In genomic region chr18:52694804-52695203, GRCh38 we compare ENCODE assay signal across 11 cellular contexts.
A peak's percentile ranks its signal among the peaks of the same experiment; 100 is the strongest.
DNase-seq lines count a peak whose midpoint lies in the region; ATAC-seq and TF ChIP-seq lines count a peak whose summit lies in the region.
"Had no signal": no experiment of that assay in that cellular context is flagged by ENCODE, and none has a peak within 500 bp of the region (broad histone marks: within the 10 kb centered on the region; RNA-seq: fewer than 3 reads in every experiment).

No MANE protein-coding gene starts in this region.

- WGBS in liver: 64% methylated on average over 1 of the region's 1 CpG
- 70 to 80% (median 74%) methylated on average over 1 of the region's 1 CpG for WGBS in heart left ventricle, 4 donors

- peak; percentile 13 to 37 for TF ChIP-seq RAD21 in liver (IDR thresholded peaks at IDR 0.05)

- DNase-seq in BJ (ENCODE audit: low read depth) (no peak), GM20000 (ENCODE audit: low spot score) (peak; percentile 7), WERI-Rb-1 (peak; percentile 56), lower lobe of right lung (no peak), heart left ventricle (no peak)
- DNase-seq in stimulated activated CD4-positive, alpha-beta T cell treated with anti-CD3 and anti-CD28 coated beads, Interleukin-4, amount 100 ng/mL, for 4 hours: no peak
- DNase-seq: activated gamma-delta T cell had no signal

- intact Hi-C loops in lower lobe of right lung (cut with DNase I) (loop anchor here (10.0 kb wide), 1 partner anchor 80 kb away; no protein-coding TSS in a partner anchor), heart left ventricle (cut with DNase I) (no loop called here)

- no peaks in the 10 kb centered on the region for H3K27me3 ChIP-seq in BJ (ENCODE audit: control insufficient read depth, insufficient read depth, low read length)
- H3K27me3 ChIP-seq in WERI-Rb-1 (ENCODE audit: insufficient read depth, low read depth, severe bottlenecking): no peaks in the 10 kb centered on the region
- H3K27me3 ChIP-seq in liver (ENCODE audit: control insufficient read depth in 4 of 4, insufficient read depth in 4 of 4, low read length in 3 of 4): peaks cover 0 to 8% (median 0%) of the 10 kb centered on the region in 4 donors
- H3K27me3 ChIP-seq in lower lobe of right lung (ENCODE audit: low read depth): no peaks in the 10 kb centered on the region
- H3K27me3 ChIP-seq in heart left ventricle: no peaks in the 10 kb centered on the region

- CTCF ChIA-PET in BJ (lab: Yijun Ruan, JAX): no interaction called here

- H3K9me3 ChIP-seq in WERI-Rb-1 (ENCODE audit: severe bottlenecking) (no peaks in the 10 kb centered on the region), liver (ENCODE audit: control insufficient read depth in 4 of 4, low read length in 3 of 4) (no peaks in the 10 kb centered on the region), lower lobe of right lung (no peaks in the 10 kb centered on the region), heart left ventricle (peaks cover 0 to 3% (median 0%) of the 10 kb centered on the region in 12 donors)

- H3K36me3 ChIP-seq in BJ (ENCODE audit: control insufficient read depth, insufficient read depth, low read length): no peaks in the 10 kb centered on the region
- H3K36me3 ChIP-seq in WERI-Rb-1: no peaks in the 10 kb centered on the region
- no peaks in the 10 kb centered on the region for H3K36me3 ChIP-seq in liver (ENCODE audit: control insufficient read depth in 4 of 4, insufficient read depth in 3 of 4, low read depth in 1 of 4, low read length in 3 of 4)
- H3K36me3 ChIP-seq in lower lobe of right lung: no peaks in the 10 kb centered on the region
- no peaks in the 10 kb centered on the region for H3K36me3 ChIP-seq in heart left ventricle

- H3K9ac ChIP-seq in liver (ENCODE audit: low read depth in 1 of 2, low read length in 2 of 2): no peak overlapping the region
- H3K9ac ChIP-seq: parathyroid adenoma had no signal

- H3K27ac ChIP-seq in WERI-Rb-1 (no peak overlapping the region), liver (ENCODE audit: low read depth in 1 of 2, low read length in 2 of 2) (no peak overlapping the region), lower lobe of right lung (no peak overlapping the region), heart left ventricle (no peak overlapping the region)
- H3K27ac ChIP-seq: parathyroid adenoma had no signal

- H3K4me1 ChIP-seq in liver (ENCODE audit: control insufficient read depth in 4 of 4, insufficient read depth in 4 of 4, low read length in 3 of 4): no peaks in the 10 kb centered on the region
- no peaks in the 10 kb centered on the region for H3K4me1 ChIP-seq in lower lobe of right lung
- no peaks in the 10 kb centered on the region for H3K4me1 ChIP-seq in heart left ventricle
- H3K4me1 ChIP-seq: parathyroid adenoma had no signal

- TF ChIP-seq CTCF in BJ (IDR thresholded peaks at IDR 0.05; ENCODE audit: insufficient read depth, low read depth, low read length) (peak; percentile 19; the same call in 1 of the 2 replicates), GM20000 (IDR thresholded peaks at IDR 0.05; ENCODE audit: extremely low read depth, missing control alignments) (no peak), WERI-Rb-1 (IDR thresholded peaks at IDR 0.05; ENCODE audit: low read depth, low read length) (peak; percentile 74), liver (IDR thresholded peaks at IDR 0.05; ENCODE audit: low read depth, low read length, missing input control) (no peak), lower lobe of right lung (IDR thresholded peaks at IDR 0.05) (no peak), heart left ventricle (IDR thresholded peaks at IDR 0.05) (peak in 1 of 12 donors; percentile 6)

- H3K4me3 ChIP-seq in BJ (ENCODE audit: low read depth, low read length) (no peak overlapping the region), WERI-Rb-1 (ENCODE audit: low read depth, low read length) (no peak overlapping the region), liver (ENCODE audit: low read depth in 1 of 3, low read length in 3 of 3) (no peak overlapping the region), lower lobe of right lung (no peak overlapping the region), heart left ventricle (no peak overlapping the region)

- no peak for ATAC-seq in lower lobe of right lung
- ATAC-seq in HG02884 (IDR thresholded peaks at IDR 0.05; ENCODE audit: unreplicated experiment): no peak
- no peak for ATAC-seq in heart left ventricle
- ATAC-seq: stimulated activated memory B cell treated with anti-CD40 and anti-IgM and Interleukin-4, amounts not matched to agents 10 μg/mL and 1 μg/mL and 100 μg/mL, for 72 hours had no signal

- POLR2A ChIA-PET in BJ (lab: Charles Lee): no interaction called here

- TF ChIP-seq POLR2A in heart left ventricle (IDR thresholded peaks at IDR 0.05): no peak

TF ChIP-seq in liver, 16 proteins besides CTCF, POLR2A, EP300 and RAD21:
- TF ChIP-seq ATF3 (IDR thresholded peaks at IDR 0.05) (no peak), MAX (IDR thresholded peaks at IDR 0.05) (no peak), JUND (IDR thresholded peaks at IDR 0.05) (no peak), HNF4A (conservative IDR thresholded peaks at IDR 0.05) (no peak), NR2F2 (IDR thresholded peaks at IDR 0.05) (no peak), FOXA2 (IDR thresholded peaks at IDR 0.05) (no peak), SP1 (IDR thresholded peaks at IDR 0.05) (no peak)
TF ChIP-seq in liver: peak in this region for 0.

Comparison
In these comparisons a context has a peak if more than half of its experiments do, and no peak if none do; other contexts are left out.
1. DNase-seq: peak in GM20000 (single experiment) and WERI-Rb-1 (single experiment); none in BJ (single experiment), lower lobe of right lung (single experiment), heart left ventricle (0 of 5) and stimulated activated CD4-positive, alpha-beta T cell treated with anti-CD3 and anti-CD28 coated beads, Interleukin-4, amount 100 ng/mL, for 4 hours (0 of 2).
2. CTCF ChIP-seq: peak in BJ (single experiment) and WERI-Rb-1 (single experiment); none in GM20000 (single experiment), liver (single experiment) and lower lobe of right lung (single experiment).